22 cellular contexts compared by ENCODE assay signal in the genomic region with DNA sequence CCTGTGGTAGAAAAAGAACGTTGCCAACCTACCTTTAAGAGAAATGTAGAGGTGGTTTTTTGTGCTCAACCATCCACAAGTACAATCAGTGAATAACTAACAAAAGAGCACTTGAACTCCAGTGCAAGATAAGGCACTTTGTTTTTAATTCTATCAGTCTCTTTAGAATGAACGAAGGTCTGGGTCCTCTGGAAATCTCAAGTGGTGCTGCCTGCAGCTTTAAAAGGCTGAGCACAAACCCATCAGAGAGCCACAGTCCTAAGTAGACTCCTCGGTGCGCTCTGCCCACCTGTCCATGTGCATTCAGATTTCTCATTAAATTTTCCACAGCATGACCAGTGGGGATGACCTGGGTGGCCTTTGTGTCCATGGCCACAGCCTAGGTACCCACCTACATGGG.
"Had no signal": no experiment of that assay in that cellular context is flagged by ENCODE, and none has a peak within 500 bp of the region (broad histone marks: within the 10 kb centered on the region; RNA-seq: fewer than 3 reads in every experiment).

No MANE protein-coding gene starts in this region.

- H3K27ac Mint-ChIP-seq: natural killer cell treated with Interleukin-12 subunit alpha and Interleukin-12 subunit beta and Interleukin-15 and Interleukin-18, amount 100 ng/mL, for 72 hours; stimulated activated naive CD8-positive, alpha-beta T cell treated with anti-CD3 and anti-CD28 coated beads, Interleukin-15, Interleukin-2, amounts not matched to agents 100 ng/mL and 50 ng/mL, for 24 hours; T-cell had no signal

- DNase-seq: activated CD4-positive, alpha-beta T cell treated with anti-CD3 and anti-CD28 coated beads, Interleukin-2, amount 50 U/mL, for 1 hour; activated CD8-positive, alpha-beta memory T cell treated with anti-CD3 and anti-CD28 coated beads for 24 hours; activated CD8-positive, alpha-beta memory T cell treated with anti-CD3 and anti-CD28 coated beads, Interleukin-2, amount 50 U/mL, for 48 hours; activated effector memory CD4-positive, alpha-beta T cell treated with Interleukin-2 at 50 U/mL for 16 hours; activated naive CD4-positive, alpha-beta T cell treated with anti-CD3 and anti-CD28 coated beads, Interleukin-2, amount 50 U/mL, for 16 hours; activated T-cell treated with anti-CD3 and anti-CD28 coated beads, Interleukin-2, amount 50 U/mL, for 48 hours; aorta; effector CD8-positive, alpha-beta T cell; esophagus squamous epithelium; left colon; right cardiac atrium; T-cell; T1000; uterus had no signal

- FAIRE-seq: endothelial cell of umbilical vein, islet of Langerhans had no signal

- H3K27ac ChIP-seq: esophagus squamous epithelium, prostate gland, skin epidermis, tibial nerve, uterus had no signal

- H3K36me3 Mint-ChIP-seq: natural killer cell treated with Interleukin-12 subunit alpha and Interleukin-12 subunit beta and Interleukin-15 and Interleukin-18, amount 100 ng/mL, for 72 hours; T-cell had no signal

- H3K9me3 ChIP-seq: esophagus squamous epithelium, prostate gland, tibial nerve, uterus had no signal

- H3K27me3 Mint-ChIP-seq: stimulated activated naive CD8-positive, alpha-beta T cell treated with anti-CD3 and anti-CD28 coated beads, Interleukin-15, Interleukin-2, amounts not matched to agents 100 ng/mL and 50 ng/mL, for 24 hours; T-cell had no signal

- H3K9me3 Mint-ChIP-seq: natural killer cell treated with Interleukin-12 subunit alpha and Interleukin-12 subunit beta and Interleukin-15 and Interleukin-18, amount 100 ng/mL, for 72 hours; stimulated activated naive CD8-positive, alpha-beta T cell treated with anti-CD3 and anti-CD28 coated beads, Interleukin-15, Interleukin-2, amounts not matched to agents 100 ng/mL and 50 ng/mL, for 24 hours; T-cell had no signal

- H3K27me3 ChIP-seq: esophagus squamous epithelium, tibial nerve, uterus had no signal

- H3K4me3 ChIP-seq: esophagus squamous epithelium, lung, prostate gland, skin epidermis, tibial nerve, uterus had no signal

- H3K36me3 ChIP-seq: prostate gland, uterus had no signal

- H3K4me3 Mint-ChIP-seq: natural killer cell treated with Interleukin-12 subunit alpha and Interleukin-12 subunit beta and Interleukin-15 and Interleukin-18, amount 100 ng/mL, for 72 hours; stimulated activated naive CD8-positive, alpha-beta T cell treated with anti-CD3 and anti-CD28 coated beads, Interleukin-15, Interleukin-2, amounts not matched to agents 100 ng/mL and 50 ng/mL, for 24 hours; T-cell had no signal

- H3K4me1 ChIP-seq: prostate gland, tibial nerve, uterus had no signal
